ENCODE assay signal across 22 cellular contexts in genomic region chr12:135127-135526, GRCh38.
A peak's percentile ranks its signal among the peaks of the same experiment; 100 is the strongest.
DNase-seq lines count a peak whose midpoint lies in the region; ATAC-seq, FAIRE-seq and TF ChIP-seq lines count a peak whose summit lies in the region.
"Had no signal": no experiment of that assay in that cellular context is flagged by ENCODE, and none has a peak within 500 bp of the region (broad histone marks: within the 10 kb centered on the region; RNA-seq: fewer than 3 reads in every experiment).

No MANE protein-coding gene starts in this region.

- H3K36me3 ChIP-seq in right lobe of liver = no peaks in the 10 kb centered on the region
- H3K36me3 ChIP-seq in HepG2 (replicated peaks in 1 of 2; ENCODE audit: control insufficient read depth in 1 of 2, insufficient read depth in 2 of 2, low read length in 2 of 2) = no peaks in the 10 kb centered on the region
- no peaks in the 10 kb centered on the region for H3K36me3 ChIP-seq in mucosa of descending colon (ENCODE audit: low read depth)
- no peaks in the 10 kb centered on the region for H3K36me3 ChIP-seq in parathyroid adenoma (ENCODE audit: control insufficient read depth, insufficient read depth, low read length)
- no peaks in the 10 kb centered on the region for H3K36me3 ChIP-seq in upper lobe of right lung
- no peaks in the 10 kb centered on the region for H3K36me3 ChIP-seq in psoas muscle (ENCODE audit: insufficient read depth in 1 of 2, low read depth in 1 of 2)
- H3K36me3 ChIP-seq in effector memory CD4-positive, alpha-beta T cell (ENCODE audit: control insufficient read depth, insufficient read depth, low read length) = no peaks in the 10 kb centered on the region
- H3K36me3 ChIP-seq: BLaER1, HAP-1 had no signal

- no peak overlapping the region for H3K27ac ChIP-seq in right lobe of liver
- H3K27ac ChIP-seq in HepG2 (ENCODE audit: extremely low read length, insufficient read depth, low read length) = no peak overlapping the region
- H3K27ac ChIP-seq in parathyroid adenoma = peak overlapping the region; percentile 9
- no peak overlapping the region for H3K27ac ChIP-seq in upper lobe of right lung
- no peak overlapping the region for H3K27ac ChIP-seq in psoas muscle
- no peak overlapping the region for H3K27ac ChIP-seq in effector memory CD4-positive, alpha-beta T cell (ENCODE audit: insufficient read depth, low read length, poor library complexity, severe bottlenecking)
- H3K27ac ChIP-seq: 22Rv1, BLaER1, C4-2B had no signal

- H2AFZ ChIP-seq in HepG2 (ENCODE audit: low read length) (no peak overlapping the region), parathyroid adenoma (no peak overlapping the region)

- H3K9ac ChIP-seq in HepG2 (ENCODE audit: insufficient read depth, low read depth, low read length) (no peak overlapping the region), parathyroid adenoma (no peak overlapping the region)
- H3K9ac ChIP-seq: BLaER1 had no signal

- no peaks in the 10 kb centered on the region for H4K20me1 ChIP-seq in HepG2 (ENCODE audit: insufficient read depth, low read length)
- H4K20me1 ChIP-seq: BLaER1 had no signal

- CTCF ChIA-PET in HepG2 (lab: Yijun Ruan, JAX; ENCODE audit: low intra/inter-chr PET ratio, low total read pairs) = no interaction called here

- peak; percentile 47 to 77 (median 61) for ATAC-seq in right lobe of liver
- no peak for ATAC-seq in HepG2
- peak; percentile 13 for ATAC-seq in mucosa of descending colon
- peak; percentile 19 for ATAC-seq in upper lobe of right lung
- no peak for ATAC-seq in psoas muscle
- no peak for ATAC-seq in HG03159 (IDR thresholded peaks at IDR 0.05; ENCODE audit: unreplicated experiment)
- ATAC-seq: CD8-positive, alpha-beta T cell had no signal

- in situ Hi-C loops in HepG2 (cut with HindIII; ENCODE audit: extremely low pct_ligation_motif_present, low pct_unique_long_range_greater_than_20kb) = no loop called here

- DNase-seq in right lobe of liver (no peak), HepG2 (ENCODE audit: low spot score) (no peak), mucosa of descending colon (no peak), upper lobe of right lung (no peak), psoas muscle (no peak)
- no peak for DNase-seq in effector memory CD4-positive, alpha-beta T cell
- DNase-seq: Caco-2; CD4-positive, CD25-positive, alpha-beta regulatory T cell; CD8-positive, alpha-beta T cell; DMS153; DND-41; GOT3 had no signal

- H3K79me2 ChIP-seq in HepG2 (ENCODE audit: insufficient read depth, low read length) (no peaks in the 10 kb centered on the region), parathyroid adenoma (peaks cover 3% of the 10 kb centered on the region)

- 30% methylated on average over 2 of the region's 2 CpGs for WGBS in right lobe of liver (ENCODE audit: insufficient coverage, low coverage, low lambda C conversion rate, missing lambda C conversion rate)
- 0% methylated on average over 2 of the region's 2 CpGs for WGBS in HepG2 (ENCODE audit: low lambda C conversion rate)
- WGBS in psoas muscle, 3 donors = 51 to 63% (median 57%) methylated on average over 2 of the region's 2 CpGs

- H3K4me1 ChIP-seq in right lobe of liver (no peaks in the 10 kb centered on the region), HepG2 (ENCODE audit: insufficient read depth, low read length) (0 out of 2 replicates have a peak, but pooled peaks cover 6% of the 10 kb centered on the region), mucosa of descending colon (ENCODE audit: low read depth) (no peaks in the 10 kb centered on the region), parathyroid adenoma (peaks cover 16% of the 10 kb centered on the region), upper lobe of right lung (peaks cover 7% of the 10 kb centered on the region), psoas muscle (no peaks in the 10 kb centered on the region)
- no peaks in the 10 kb centered on the region for H3K4me1 ChIP-seq in effector memory CD4-positive, alpha-beta T cell (ENCODE audit: control insufficient read depth, insufficient read depth, low read length, poor library complexity, severe bottlenecking)
- H3K4me1 ChIP-seq: HAP-1 had no signal

- TF ChIP-seq POLR2A in right lobe of liver (IDR thresholded peaks at IDR 0.05) (no peak), HepG2 (IDR thresholded peaks at IDR 0.05; ENCODE audit: insufficient read depth in 1 of 2, low read depth in 2 of 2, low read length in 2 of 2) (no peak)

- H3K27me3 ChIP-seq in right lobe of liver (no peaks in the 10 kb centered on the region), HepG2 (ENCODE audit: control insufficient read depth in 1 of 2, insufficient read depth in 2 of 2, low read length in 2 of 2) (peaks cover 0 to 13% of the 10 kb centered on the region in 2 experiments; a peak in 2 of 5 replicates), parathyroid adenoma (ENCODE audit: control insufficient read depth, insufficient read depth, low read length) (no peaks in the 10 kb centered on the region), upper lobe of right lung (peaks cover 12% of the 10 kb centered on the region), psoas muscle (ENCODE audit: insufficient read depth in 3 of 3, low read length in 2 of 3) (peaks cover 0 to 34% (median 7%) of the 10 kb centered on the region in 3 donors)
- peaks cover 8% of the 10 kb centered on the region for H3K27me3 ChIP-seq in effector memory CD4-positive, alpha-beta T cell (replicated peaks; ENCODE audit: control insufficient read depth, insufficient read depth, low read length, poor library complexity, severe bottlenecking)
- H3K27me3 ChIP-seq: BLaER1 had no signal

- H3K4me3 ChIP-seq in right lobe of liver = no peak overlapping the region
- H3K4me3 ChIP-seq in HepG2 (replicated peaks in 1 of 3; ENCODE audit: insufficient read depth in 1 of 3, low read depth in 2 of 3, low read length in 3 of 3) = no peak overlapping the region
- no peak overlapping the region for H3K4me3 ChIP-seq in mucosa of descending colon
- H3K4me3 ChIP-seq in parathyroid adenoma (ENCODE audit: low read depth, low read length) = no peak overlapping the region
- no peak overlapping the region for H3K4me3 ChIP-seq in upper lobe of right lung
- H3K4me3 ChIP-seq in psoas muscle = no peak overlapping the region
- H3K4me3 ChIP-seq in effector memory CD4-positive, alpha-beta T cell (ENCODE audit: insufficient read depth, low read depth, low read length, poor library complexity, severe bottlenecking) = no peak overlapping the region
- H3K4me3 ChIP-seq: BLaER1, HAP-1 had no signal

- TF ChIP-seq RAD21 in HepG2 (CRISPR knock-in tag; IDR thresholded peaks at IDR 0.05) = no peak

- TF ChIP-seq EP300 in HepG2 (IDR thresholded peaks at IDR 0.05; ENCODE audit: low read depth in 2 of 2, low read length in 2 of 2) (no peak), HepG2 (CRISPR knock-in tag; IDR thresholded peaks at IDR 0.05; ENCODE audit: borderline replicate concordance) (no peak)

- TF ChIP-seq CTCF in right lobe of liver (IDR thresholded peaks at IDR 0.05) (no peak), HepG2 (CRISPR knock-in tag; IDR thresholded peaks at IDR 0.05) (no peak), mucosa of descending colon (IDR thresholded peaks at IDR 0.05) (no peak), parathyroid adenoma (IDR thresholded peaks at IDR 0.05) (no peak), upper lobe of right lung (IDR thresholded peaks at IDR 0.05) (no peak), psoas muscle (IDR thresholded peaks at IDR 0.05) (no peak)

- intact Hi-C loops in right lobe of liver (cut with DNase I) (no loop called here), HepG2 (cut with micrococcal nuclease; ENCODE audit: unreplicated experiment) (no loop called here), mucosa of descending colon (cut with DNase I, micrococcal nuclease) (no loop called here), upper lobe of right lung (cut with DNase I) (no loop called here), psoas muscle (cut with DNase I) (no loop called here)

- POLR2A ChIA-PET in HepG2 (lab: Yijun Ruan, JAX) = no interaction called here

- H3K4me2 ChIP-seq in HepG2 (ENCODE audit: low read depth, low read length) (no peak overlapping the region), parathyroid adenoma (ENCODE audit: low read length) (no peak overlapping the region)
- H3K4me2 ChIP-seq: BLaER1 had no signal

- no TSS peak for BruUV-seq in HepG2 (replicated peaks; lab: Mats Ljungman, UMichigan)

- H3K9me3 ChIP-seq in right lobe of liver (no peaks in the 10 kb centered on the region), HepG2 (ENCODE audit: low read length) (no peaks in the 10 kb centered on the region), mucosa of descending colon (no peaks in the 10 kb centered on the region), parathyroid adenoma (ENCODE audit: control insufficient read depth, low read length) (no peaks in the 10 kb centered on the region), upper lobe of right lung (no peaks in the 10 kb centered on the region), psoas muscle (no peaks in the 10 kb centered on the region)
- H3K9me3 ChIP-seq in effector memory CD4-positive, alpha-beta T cell (ENCODE audit: control insufficient read depth, low read length) = no peaks in the 10 kb centered on the region
- H3K9me3 ChIP-seq: BLaER1, Caco-2, HAP-1 had no signal

- no peak for FAIRE-seq in HepG2 (lab: Jason Lieb, UNC)
- FAIRE-seq: A204.1, G401.6, GM12892, H54 had no signal

TF ChIP-seq in HepG2, 621 proteins besides CTCF, POLR2A, EP300 and RAD21:
- TF ChIP-seq ZNF800 (CRISPR knock-in tag; IDR thresholded peaks at IDR 0.05) (no peak), CBFB (CRISPR knock-in tag; IDR thresholded peaks at IDR 0.05) (no peak)

Comparison
In these comparisons a context has a peak if more than half of its experiments do, and no peak if none do; other contexts are left out.
1. ATAC-seq: peak in right lobe of liver (4 of 4), mucosa of descending colon (single experiment) and upper lobe of right lung (single experiment); none in HepG2 (single experiment), psoas muscle (0 of 4) and HG03159 (single experiment).